Comparison of ENCODE assay signal across 26 cellular contexts in genomic region chr15:73538563-73539211, GRCh38.
"Had no signal": no experiment of that assay in that cellular context is flagged by ENCODE, and none has a peak within 500 bp of the region (broad histone marks: within the 10 kb centered on the region; RNA-seq: fewer than 3 reads in every experiment).

No MANE protein-coding gene starts in this region.

- H3K27me3 Mint-ChIP-seq: effector memory CD8-positive, alpha-beta T cell had no signal

- H3K4me1 ChIP-seq: colonic mucosa, esophagus muscularis mucosa, gastroesophageal sphincter, heart left ventricle, lower lobe of right lung had no signal

- H3K9me3 ChIP-seq: colonic mucosa, esophagus muscularis mucosa, gastroesophageal sphincter, heart left ventricle, lower lobe of right lung, mucosa of descending colon had no signal

- H3K36me3 ChIP-seq: colonic mucosa, esophagus muscularis mucosa, heart left ventricle, lower lobe of right lung had no signal

- H3K27ac ChIP-seq: colonic mucosa, esophagus muscularis mucosa, foreskin keratinocyte, gastroesophageal sphincter, heart left ventricle, hepatocyte, lower lobe of right lung had no signal

- H3K79me2 ChIP-seq: hepatocyte had no signal

- DNase-seq: cortex of kidney; effector CD8-positive, alpha-beta T cell; effector memory CD8-positive, alpha-beta T cell; endodermal cell; hypothalamus; immature natural killer cell; islet precursor cell; kidney; kidney glomerular epithelial cell; left ventricle myocardium superior; mesenchymal stem cell; naive B cell; naive thymus-derived CD8-positive, alpha-beta T cell had no signal

- FAIRE-seq: endometrium, frontal cortex had no signal

- H3K4me3 ChIP-seq: colonic mucosa, esophagus muscularis mucosa, gastroesophageal sphincter, heart left ventricle, hepatocyte, lower lobe of right lung, mucosa of descending colon had no signal

- H3K4me2 ChIP-seq: hepatocyte had no signal

- H3K27me3 ChIP-seq: colonic mucosa, esophagus muscularis mucosa, gastroesophageal sphincter, heart left ventricle, hepatocyte had no signal

- ATAC-seq: effector memory CD8-positive, alpha-beta T cell; gastroesophageal sphincter; heart left ventricle; left lobe of liver; left ventricle myocardium superior; mucosa of descending colon; naive thymus-derived CD8-positive, alpha-beta T cell had no signal

- H3K9me3 Mint-ChIP-seq: dendritic cell treated with granulocyte-macrophage colony-stimulating factor and Interleukin-4, amounts not matched to agents 40 ng/mL and 50 ng/mL, for 4 days; effector memory CD8-positive, alpha-beta T cell; endodermal cell; immature natural killer cell; mesothelial cell of epicardium; naive thymus-derived CD8-positive, alpha-beta T cell had no signal

- H3K36me3 Mint-ChIP-seq: immature natural killer cell; mesothelial cell of epicardium; naive B cell; naive thymus-derived CD8-positive, alpha-beta T cell had no signal

- H3K4me1 Mint-ChIP-seq: endodermal cell; immature natural killer cell; mesothelial cell of epicardium; naive B cell; naive thymus-derived CD8-positive, alpha-beta T cell had no signal

- H2AFZ ChIP-seq: hepatocyte had no signal

- H3K27ac Mint-ChIP-seq: dendritic cell treated with granulocyte-macrophage colony-stimulating factor and Interleukin-4, amounts not matched to agents 40 ng/mL and 50 ng/mL, for 4 days; effector memory CD8-positive, alpha-beta T cell; endodermal cell; immature natural killer cell; mesothelial cell of epicardium; naive B cell; naive thymus-derived CD8-positive, alpha-beta T cell had no signal

- H3K4me3 Mint-ChIP-seq: dendritic cell treated with granulocyte-macrophage colony-stimulating factor and Interleukin-4, amounts not matched to agents 40 ng/mL and 50 ng/mL, for 4 days; effector memory CD8-positive, alpha-beta T cell; endodermal cell; immature natural killer cell; mesothelial cell of epicardium; naive B cell; naive thymus-derived CD8-positive, alpha-beta T cell had no signal
